ENCODE assay signal across 1 cellular context in the genomic region with DNA sequence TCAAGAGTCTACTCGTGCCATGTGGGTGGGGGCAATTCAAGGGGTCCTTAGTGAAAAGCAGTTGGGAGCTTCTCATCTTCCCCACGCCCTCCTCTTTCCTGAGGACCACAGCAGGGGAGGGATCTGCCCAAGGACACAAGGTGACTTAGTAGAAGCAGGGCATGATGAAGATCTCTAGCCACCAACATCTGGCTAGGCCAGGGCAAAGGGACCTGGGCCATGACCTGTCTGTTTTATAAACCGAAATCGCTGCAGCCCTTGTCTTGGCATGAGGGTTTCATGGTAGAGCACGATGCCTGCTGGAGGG.
TF ChIP-seq lines count a peak whose summit lies in the region.

No MANE protein-coding gene starts in this region.

TF ChIP-seq in K562, 482 proteins besides CTCF, POLR2A, EP300 and RAD21:
- TF ChIP-seq ZNF165 (CRISPR knock-in tag; IDR thresholded peaks at IDR 0.05; ENCODE audit: borderline replicate concordance) (no peak), ZBTB7A (IDR thresholded peaks at IDR 0.05; ENCODE audit: borderline replicate concordance, control insufficient read depth, low read depth, low read length) (no peak), DIDO1 (tag; IDR thresholded peaks at IDR 0.05; ENCODE audit: low read depth) (0 out of 2 replicates have a peak, but pooled peaks have one; percentile 15), RBFOX2 (IDR thresholded peaks at IDR 0.05; ENCODE audit: low read depth, low read length) (no peak), MEF2D (tag; conservative IDR thresholded peaks at IDR 0.05; ENCODE audit: low read depth) (peak; percentile 56; the same call in 1 of the 2 replicates), ASH1L (IDR thresholded peaks at IDR 0.05; ENCODE audit: borderline replicate concordance, low read depth, partially characterized antibody) (no peak), ZNF561 (CRISPR knock-in tag; conservative IDR thresholded peaks at IDR 0.05) (no peak), MCM2 (IDR thresholded peaks at IDR 0.05; ENCODE audit: low read depth) (no peak), NR4A1 (CRISPR knock-in tag; IDR thresholded peaks at IDR 0.05) (no peak), NR4A1 (tag; IDR thresholded peaks at IDR 0.05) (peak; percentile 83), ELF2 (CRISPR knock-in tag; IDR thresholded peaks at IDR 0.05) (0 out of 2 replicates have a peak, but pooled peaks have one; percentile 16), ZNF274 (IDR thresholded peaks at IDR 0.05; ENCODE audit: borderline replicate concordance, low read depth, low read length) (no peak), ZNF644 (tag; IDR thresholded peaks at IDR 0.05; ENCODE audit: low read depth) (0 out of 2 replicates have a peak, but pooled peaks have one; percentile 0), NFRKB (IDR thresholded peaks at IDR 0.05; ENCODE audit: low read depth) (peak; percentile 61), PHF8 (IDR thresholded peaks at IDR 0.05; ENCODE audit: borderline replicate concordance, low read length) (no peak), E2F3 (CRISPR knock-in tag; IDR thresholded peaks at IDR 0.05) (no peak), KAT7 (CRISPR knock-in tag; IDR thresholded peaks at IDR 0.05; ENCODE audit: borderline replicate concordance) (0 out of 2 replicates have a peak, but pooled peaks have one; percentile 50)
- TF ChIP-seq, protein P1, sequence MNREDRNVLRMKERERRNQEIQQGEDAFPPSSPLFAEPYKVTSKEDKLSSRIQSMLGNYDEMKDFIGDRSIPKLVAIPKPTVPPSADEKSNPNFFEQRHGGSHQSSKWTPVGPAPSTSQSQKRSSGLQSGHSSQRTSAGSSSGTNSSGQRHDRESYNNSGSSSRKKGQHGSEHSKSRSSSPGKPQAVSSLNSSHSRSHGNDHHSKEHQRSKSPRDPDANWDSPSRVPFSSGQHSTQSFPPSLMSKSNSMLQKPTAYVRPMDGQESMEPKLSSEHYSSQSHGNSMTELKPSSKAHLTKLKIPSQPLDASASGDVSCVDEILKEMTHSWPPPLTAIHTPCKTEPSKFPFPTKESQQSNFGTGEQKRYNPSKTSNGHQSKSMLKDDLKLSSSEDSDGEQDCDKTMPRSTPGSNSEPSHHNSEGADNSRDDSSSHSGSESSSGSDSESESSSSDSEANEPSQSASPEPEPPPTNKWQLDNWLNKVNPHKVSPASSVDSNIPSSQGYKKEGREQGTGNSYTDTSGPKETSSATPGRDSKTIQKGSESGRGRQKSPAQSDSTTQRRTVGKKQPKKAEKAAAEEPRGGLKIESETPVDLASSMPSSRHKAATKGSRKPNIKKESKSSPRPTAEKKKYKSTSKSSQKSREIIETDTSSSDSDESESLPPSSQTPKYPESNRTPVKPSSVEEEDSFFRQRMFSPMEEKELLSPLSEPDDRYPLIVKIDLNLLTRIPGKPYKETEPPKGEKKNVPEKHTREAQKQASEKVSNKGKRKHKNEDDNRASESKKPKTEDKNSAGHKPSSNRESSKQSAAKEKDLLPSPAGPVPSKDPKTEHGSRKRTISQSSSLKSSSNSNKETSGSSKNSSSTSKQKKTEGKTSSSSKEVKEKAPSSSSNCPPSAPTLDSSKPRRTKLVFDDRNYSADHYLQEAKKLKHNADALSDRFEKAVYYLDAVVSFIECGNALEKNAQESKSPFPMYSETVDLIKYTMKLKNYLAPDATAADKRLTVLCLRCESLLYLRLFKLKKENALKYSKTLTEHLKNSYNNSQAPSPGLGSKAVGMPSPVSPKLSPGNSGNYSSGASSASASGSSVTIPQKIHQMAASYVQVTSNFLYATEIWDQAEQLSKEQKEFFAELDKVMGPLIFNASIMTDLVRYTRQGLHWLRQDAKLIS (CRISPR knock-in tag; IDR thresholded peaks at IDR 0.05): no peak
- TF ChIP-seq, protein P2, sequence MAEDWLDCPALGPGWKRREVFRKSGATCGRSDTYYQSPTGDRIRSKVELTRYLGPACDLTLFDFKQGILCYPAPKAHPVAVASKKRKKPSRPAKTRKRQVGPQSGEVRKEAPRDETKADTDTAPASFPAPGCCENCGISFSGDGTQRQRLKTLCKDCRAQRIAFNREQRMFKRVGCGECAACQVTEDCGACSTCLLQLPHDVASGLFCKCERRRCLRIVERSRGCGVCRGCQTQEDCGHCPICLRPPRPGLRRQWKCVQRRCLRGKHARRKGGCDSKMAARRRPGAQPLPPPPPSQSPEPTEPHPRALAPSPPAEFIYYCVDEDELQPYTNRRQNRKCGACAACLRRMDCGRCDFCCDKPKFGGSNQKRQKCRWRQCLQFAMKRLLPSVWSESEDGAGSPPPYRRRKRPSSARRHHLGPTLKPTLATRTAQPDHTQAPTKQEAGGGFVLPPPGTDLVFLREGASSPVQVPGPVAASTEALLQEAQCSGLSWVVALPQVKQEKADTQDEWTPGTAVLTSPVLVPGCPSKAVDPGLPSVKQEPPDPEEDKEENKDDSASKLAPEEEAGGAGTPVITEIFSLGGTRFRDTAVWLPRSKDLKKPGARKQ (CRISPR knock-in tag; IDR thresholded peaks at IDR 0.05): no peak
- TF ChIP-seq, protein P3, sequence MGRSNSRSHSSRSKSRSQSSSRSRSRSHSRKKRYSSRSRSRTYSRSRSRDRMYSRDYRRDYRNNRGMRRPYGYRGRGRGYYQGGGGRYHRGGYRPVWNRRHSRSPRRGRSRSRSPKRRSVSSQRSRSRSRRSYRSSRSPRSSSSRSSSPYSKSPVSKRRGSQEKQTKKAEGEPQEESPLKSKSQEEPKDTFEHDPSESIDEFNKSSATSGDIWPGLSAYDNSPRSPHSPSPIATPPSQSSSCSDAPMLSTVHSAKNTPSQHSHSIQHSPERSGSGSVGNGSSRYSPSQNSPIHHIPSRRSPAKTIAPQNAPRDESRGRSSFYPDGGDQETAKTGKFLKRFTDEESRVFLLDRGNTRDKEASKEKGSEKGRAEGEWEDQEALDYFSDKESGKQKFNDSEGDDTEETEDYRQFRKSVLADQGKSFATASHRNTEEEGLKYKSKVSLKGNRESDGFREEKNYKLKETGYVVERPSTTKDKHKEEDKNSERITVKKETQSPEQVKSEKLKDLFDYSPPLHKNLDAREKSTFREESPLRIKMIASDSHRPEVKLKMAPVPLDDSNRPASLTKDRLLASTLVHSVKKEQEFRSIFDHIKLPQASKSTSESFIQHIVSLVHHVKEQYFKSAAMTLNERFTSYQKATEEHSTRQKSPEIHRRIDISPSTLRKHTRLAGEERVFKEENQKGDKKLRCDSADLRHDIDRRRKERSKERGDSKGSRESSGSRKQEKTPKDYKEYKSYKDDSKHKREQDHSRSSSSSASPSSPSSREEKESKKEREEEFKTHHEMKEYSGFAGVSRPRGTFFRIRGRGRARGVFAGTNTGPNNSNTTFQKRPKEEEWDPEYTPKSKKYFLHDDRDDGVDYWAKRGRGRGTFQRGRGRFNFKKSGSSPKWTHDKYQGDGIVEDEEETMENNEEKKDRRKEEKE (IDR thresholded peaks at IDR 0.05; ENCODE audit: borderline replicate concordance in 1 of 2, control insufficient read depth in 1 of 2, low read depth in 2 of 2, low read length in 1 of 2): no peak
- TF ChIP-seq, protein P4, sequence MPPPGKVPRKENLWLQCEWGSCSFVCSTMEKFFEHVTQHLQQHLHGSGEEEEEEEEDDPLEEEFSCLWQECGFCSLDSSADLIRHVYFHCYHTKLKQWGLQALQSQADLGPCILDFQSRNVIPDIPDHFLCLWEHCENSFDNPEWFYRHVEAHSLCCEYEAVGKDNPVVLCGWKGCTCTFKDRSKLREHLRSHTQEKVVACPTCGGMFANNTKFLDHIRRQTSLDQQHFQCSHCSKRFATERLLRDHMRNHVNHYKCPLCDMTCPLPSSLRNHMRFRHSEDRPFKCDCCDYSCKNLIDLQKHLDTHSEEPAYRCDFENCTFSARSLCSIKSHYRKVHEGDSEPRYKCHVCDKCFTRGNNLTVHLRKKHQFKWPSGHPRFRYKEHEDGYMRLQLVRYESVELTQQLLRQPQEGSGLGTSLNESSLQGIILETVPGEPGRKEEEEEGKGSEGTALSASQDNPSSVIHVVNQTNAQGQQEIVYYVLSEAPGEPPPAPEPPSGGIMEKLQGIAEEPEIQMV (tag; conservative IDR thresholded peaks at IDR 0.05; ENCODE audit: low read depth): peak; percentile 60; the same call in 1 of the 2 replicates
- TF ChIP-seq, protein P5, sequence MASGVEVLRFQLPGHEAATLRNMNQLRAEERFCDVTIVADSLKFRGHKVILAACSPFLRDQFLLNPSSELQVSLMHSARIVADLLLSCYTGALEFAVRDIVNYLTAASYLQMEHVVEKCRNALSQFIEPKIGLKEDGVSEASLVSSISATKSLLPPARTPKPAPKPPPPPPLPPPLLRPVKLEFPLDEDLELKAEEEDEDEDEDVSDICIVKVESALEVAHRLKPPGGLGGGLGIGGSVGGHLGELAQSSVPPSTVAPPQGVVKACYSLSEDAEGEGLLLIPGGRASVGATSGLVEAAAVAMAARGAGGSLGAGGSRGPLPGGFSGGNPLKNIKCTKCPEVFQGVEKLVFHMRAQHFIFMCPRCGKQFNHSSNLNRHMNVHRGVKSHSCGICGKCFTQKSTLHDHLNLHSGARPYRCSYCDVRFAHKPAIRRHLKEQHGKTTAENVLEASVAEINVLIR (CRISPR knock-in tag; IDR thresholded peaks at IDR 0.05): no peak
- TF ChIP-seq, protein P6, sequence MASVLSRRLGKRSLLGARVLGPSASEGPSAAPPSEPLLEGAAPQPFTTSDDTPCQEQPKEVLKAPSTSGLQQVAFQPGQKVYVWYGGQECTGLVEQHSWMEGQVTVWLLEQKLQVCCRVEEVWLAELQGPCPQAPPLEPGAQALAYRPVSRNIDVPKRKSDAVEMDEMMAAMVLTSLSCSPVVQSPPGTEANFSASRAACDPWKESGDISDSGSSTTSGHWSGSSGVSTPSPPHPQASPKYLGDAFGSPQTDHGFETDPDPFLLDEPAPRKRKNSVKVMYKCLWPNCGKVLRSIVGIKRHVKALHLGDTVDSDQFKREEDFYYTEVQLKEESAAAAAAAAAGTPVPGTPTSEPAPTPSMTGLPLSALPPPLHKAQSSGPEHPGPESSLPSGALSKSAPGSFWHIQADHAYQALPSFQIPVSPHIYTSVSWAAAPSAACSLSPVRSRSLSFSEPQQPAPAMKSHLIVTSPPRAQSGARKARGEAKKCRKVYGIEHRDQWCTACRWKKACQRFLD (CRISPR knock-in tag; IDR thresholded peaks at IDR 0.05): peak; percentile 85
- TF ChIP-seq, protein P7, sequence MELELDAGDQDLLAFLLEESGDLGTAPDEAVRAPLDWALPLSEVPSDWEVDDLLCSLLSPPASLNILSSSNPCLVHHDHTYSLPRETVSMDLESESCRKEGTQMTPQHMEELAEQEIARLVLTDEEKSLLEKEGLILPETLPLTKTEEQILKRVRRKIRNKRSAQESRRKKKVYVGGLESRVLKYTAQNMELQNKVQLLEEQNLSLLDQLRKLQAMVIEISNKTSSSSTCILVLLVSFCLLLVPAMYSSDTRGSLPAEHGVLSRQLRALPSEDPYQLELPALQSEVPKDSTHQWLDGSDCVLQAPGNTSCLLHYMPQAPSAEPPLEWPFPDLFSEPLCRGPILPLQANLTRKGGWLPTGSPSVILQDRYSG (tag; conservative IDR thresholded peaks at IDR 0.05; ENCODE audit: low read depth): 0 out of 2 replicates have a peak, but pooled peaks have one; percentile 70
